ENCODE assay signal across 9 cellular contexts in the genomic region with DNA sequence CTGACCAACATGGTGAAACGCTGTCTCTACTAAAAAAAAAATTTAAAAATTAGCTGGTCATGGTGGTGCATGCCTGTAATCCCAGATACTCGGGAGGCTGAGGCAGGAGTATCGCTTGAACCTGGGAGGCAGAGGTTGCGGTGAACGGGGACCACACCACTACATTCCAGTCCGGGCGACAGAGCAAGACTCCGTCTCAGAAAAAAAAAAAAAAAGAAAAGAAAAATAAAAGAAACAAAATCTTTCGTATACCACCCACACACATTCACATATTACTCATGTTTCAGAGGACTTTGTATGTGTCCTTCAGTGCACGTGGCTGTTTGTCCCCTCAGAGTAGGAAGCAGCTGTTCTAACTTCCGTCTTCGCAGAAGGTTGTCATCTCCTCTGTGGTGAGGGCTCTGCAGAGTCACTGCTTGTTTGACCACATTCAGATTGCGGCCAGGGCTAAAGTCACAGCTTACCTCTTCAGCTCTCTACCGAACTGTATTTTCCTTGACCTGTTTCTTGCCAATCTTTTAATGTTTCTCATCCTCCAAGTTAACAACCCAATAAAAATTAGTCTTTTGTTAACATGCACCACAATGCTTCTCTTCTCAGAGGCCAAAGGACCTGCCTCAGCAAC. TPM values are rescaled to one million over a fixed set of nuclear protein-coding genes. Genes with fewer than 3 reads are reported as not detected.
DNase-seq lines count a peak whose midpoint lies in the region; ATAC-seq and TF ChIP-seq lines count a peak whose summit lies in the region.
"Had no signal": no experiment of that assay in that cellular context is flagged by ENCODE, and none has a peak within 500 bp of the region (broad histone marks: within the 10 kb centered on the region; RNA-seq: fewer than 3 reads in every experiment).

No MANE protein-coding gene starts in this region.

- H3K4me1 ChIP-seq in mucosa of descending colon (ENCODE audit: low read depth) (no peaks in the 10 kb centered on the region), breast epithelium (no peaks in the 10 kb centered on the region)

- no peak overlapping the region for H3K27ac ChIP-seq in breast epithelium
- H3K27ac ChIP-seq: A549 had no signal

- no peaks in the 10 kb centered on the region for H3K27me3 ChIP-seq in breast epithelium

- peak; percentile 74 for ATAC-seq in activated CD4-positive, alpha-beta T cell treated with anti-CD3 and anti-CD28 coated beads for 36 hours
- ATAC-seq in HG02943 (IDR thresholded peaks at IDR 0.05; ENCODE audit: low read depth, unreplicated experiment) (peak; percentile 92), mucosa of descending colon (peak; percentile 80)
- ATAC-seq: A549 had no signal

- peak; percentile 48 for DNase-seq in activated CD4-positive, alpha-beta T cell treated with anti-CD3 and anti-CD28 coated beads for 36 hours
- DNase-seq in activated CD4-positive, alpha-beta T cell treated with anti-CD3 and anti-CD28 coated beads for 4 hours, result no peak
- DNase-seq in SKM-1 treated with dmso at 0.1 percent for 144 hours (lab: John Stamatoyannopoulos, UW; ENCODE audit: unreplicated experiment) (peak; percentile 92), mucosa of descending colon (peak in 2 of 3 donors; percentile 29 to 46), posterior cingulate gyrus (no peak), cerebellar nuclear complex (lab: John Stamatoyannopoulos, UW) (no peak), breast epithelium (ENCODE audit: low spot score in 2 of 2) (no peak)

- H3K9me3 Mint-ChIP-seq in activated CD4-positive, alpha-beta T cell treated with anti-CD3 and anti-CD28 coated beads for 36 hours (ENCODE audit: low read depth), result no peaks in the 10 kb centered on the region

- no peaks in the 10 kb centered on the region for H3K36me3 Mint-ChIP-seq in activated CD4-positive, alpha-beta T cell treated with anti-CD3 and anti-CD28 coated beads for 36 hours (ENCODE audit: low read depth)

- CTCF ChIA-PET in activated CD4-positive, alpha-beta T cell treated with anti-CD3 and anti-CD28 coated beads for 36 hours (lab: Charles Lee), result interaction anchor here (0.8 to 1.1 kb wide), 3 partner anchors 11 to 272 kb away, joined by 3 to 5 read pairs (median 3); no protein-coding TSS in a partner anchor

- H3K4me3 ChIP-seq in mucosa of descending colon, result no peak overlapping the region
- no peak overlapping the region for H3K4me3 ChIP-seq in breast epithelium
- H3K4me3 ChIP-seq: A549 had no signal

- intact Hi-C loops in activated CD4-positive, alpha-beta T cell treated with anti-CD3 and anti-CD28 coated beads for 36 hours (cut with DNase I, micrococcal nuclease), result no loop called here
- intact Hi-C loops in mucosa of descending colon (cut with DNase I, micrococcal nuclease), result no loop called here
- intact Hi-C loops in posterior cingulate gyrus (cut with DNase I), result no loop called here
- intact Hi-C loops in breast epithelium (cut with DNase I; ENCODE audit: low total_unique reads), result no loop called here

- no peak for TF ChIP-seq CTCF in mucosa of descending colon (IDR thresholded peaks at IDR 0.05)
- no peak for TF ChIP-seq CTCF in breast epithelium (IDR thresholded peaks at IDR 0.05)

- H3K36me3 ChIP-seq in mucosa of descending colon (ENCODE audit: low read depth) (no peaks in the 10 kb centered on the region), breast epithelium (no peaks in the 10 kb centered on the region)

- H3K9me3 ChIP-seq in mucosa of descending colon (no peaks in the 10 kb centered on the region), breast epithelium (no peaks in the 10 kb centered on the region)
- H3K9me3 ChIP-seq: A549 had no signal

- peak overlapping the region; percentile 4 for H3K27ac Mint-ChIP-seq in activated CD4-positive, alpha-beta T cell treated with anti-CD3 and anti-CD28 coated beads for 36 hours

- peaks cover 17% of the 10 kb centered on the region for H3K4me1 Mint-ChIP-seq in activated CD4-positive, alpha-beta T cell treated with anti-CD3 and anti-CD28 coated beads for 36 hours

- POLR2A ChIA-PET in activated CD4-positive, alpha-beta T cell treated with anti-CD3 and anti-CD28 coated beads for 36 hours (lab: Charles Lee), result no interaction called here

- no peak for TF ChIP-seq POLR2A in breast epithelium (IDR thresholded peaks at IDR 0.05)

- no peak overlapping the region for H3K4me3 Mint-ChIP-seq in activated CD4-positive, alpha-beta T cell treated with anti-CD3 and anti-CD28 coated beads for 36 hours

- no peaks in the 10 kb centered on the region for H3K27me3 Mint-ChIP-seq in activated CD4-positive, alpha-beta T cell treated with anti-CD3 and anti-CD28 coated beads for 36 hours

RNA-seq across cellular contexts. Expression of a gene that starts 36.6 kb away (rescaled TPM):
- total RNA-seq in activated CD4-positive, alpha-beta T cell treated with anti-CD3 and anti-CD28 coated beads for 36 hours, result 10 to 100 TPM; 45.9 to 71.6 TPM
- total RNA-seq in mucosa of descending colon (10 to 100 TPM; 27.6 to 37.3 (median 35.8) TPM), breast epithelium (10 to 100 TPM; 24.8 to 41.3 (median 27.2) TPM)

Comparison
In these comparisons a context has a peak if more than half of its experiments do, and no peak if none do; other contexts are left out.
1. DNase-seq: peak in activated CD4-positive, alpha-beta T cell treated with anti-CD3 and anti-CD28 coated beads for 36 hours (single experiment), SKM-1 treated with dmso at 0.1 percent for 144 hours (single experiment) and mucosa of descending colon (2 of 3); none in activated CD4-positive, alpha-beta T cell treated with anti-CD3 and anti-CD28 coated beads for 4 hours (0 of 2), posterior cingulate gyrus (0 of 10), cerebellar nuclear complex (0 of 2) and breast epithelium (0 of 2).
2. Peak in every context shown above with its lines, with median percentiles within 50 percentile points of each other: ATAC-seq.